11 cellular contexts compared by ENCODE assay signal in the genomic region with DNA sequence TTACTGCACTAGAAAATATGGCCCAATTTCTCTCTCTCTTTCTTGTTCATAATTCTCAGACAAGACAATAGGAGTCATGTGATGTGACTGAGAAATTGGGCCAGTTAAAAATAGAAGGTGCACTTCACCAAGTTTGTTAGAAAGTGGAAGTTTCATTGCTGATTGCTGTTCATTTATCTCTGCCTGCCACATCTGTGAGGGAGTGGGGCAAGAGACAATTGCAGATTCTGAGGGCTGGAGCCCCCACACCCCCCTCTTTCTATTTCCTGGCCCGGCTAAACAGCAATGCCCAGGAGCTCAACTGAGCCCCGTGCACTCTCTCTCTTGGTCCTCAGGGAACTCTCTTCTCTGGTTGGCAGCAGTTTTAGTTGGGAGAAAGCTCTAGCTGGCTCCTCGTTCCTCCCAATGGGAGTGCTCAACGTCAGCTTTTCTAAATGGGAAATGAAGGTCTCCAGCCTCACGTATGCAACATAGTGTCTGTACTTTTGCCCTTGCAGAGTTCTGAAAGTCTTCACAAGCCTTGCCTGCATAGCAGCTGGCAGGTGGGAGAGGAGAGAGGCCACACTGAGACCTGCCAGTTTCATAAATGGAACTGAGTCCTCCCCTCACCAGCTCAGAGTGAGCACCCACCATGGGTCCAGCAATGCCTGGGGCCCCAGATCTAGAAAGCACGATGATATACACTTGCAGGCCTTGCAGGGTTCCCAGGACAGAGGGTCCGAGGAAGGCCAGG.
DNase-seq lines count a peak whose midpoint lies in the region; ATAC-seq, FAIRE-seq and TF ChIP-seq lines count a peak whose summit lies in the region.
"Had no signal": no experiment of that assay in that cellular context is flagged by ENCODE, and none has a peak within 500 bp of the region (broad histone marks: within the 10 kb centered on the region; RNA-seq: fewer than 3 reads in every experiment).

No MANE protein-coding gene starts in this region.

- TF ChIP-seq CTCF in gastrocnemius medialis (IDR thresholded peaks at IDR 0.05 in 4 of 5, conservative IDR thresholded peaks at IDR 0.05 in 1 of 5), result no peak

- FAIRE-seq in small intestine (lab: Jason Lieb, UNC), result no peak

- in situ Hi-C loops in gastrocnemius medialis (cut with MboI; ENCODE audit: low sequenced_read_pairs in 4 of 4), result no loop called here

- intact Hi-C loops in gastrocnemius medialis (cut with DNase I; ENCODE audit: low total_unique reads), result no loop called here

- H3K4me1 ChIP-seq in small intestine (ENCODE audit: control insufficient read depth in 2 of 2, insufficient read depth in 1 of 2, low read depth in 1 of 2, low read length in 1 of 2), result peaks cover 0 to 3% of the 10 kb centered on the region in 2 donors
- no peaks in the 10 kb centered on the region for H3K4me1 ChIP-seq in gastrocnemius medialis

- ATAC-seq in HG02798 (IDR thresholded peaks at IDR 0.05; ENCODE audit: poor library complexity, unreplicated experiment) (peak; percentile 82), gastrocnemius medialis (no peak)
- ATAC-seq: activated naive CD4-positive, alpha-beta T cell treated with anti-CD3 and anti-CD28 coated beads, Interleukin-2, amount 50 U/mL, for 72 hours had no signal

- H3K4me3 ChIP-seq in small intestine (ENCODE audit: low read depth in 1 of 2, low read length in 2 of 2) (no peak overlapping the region), H7 (ENCODE audit: insufficient read depth, low read depth, low read length) (no peak overlapping the region), gastrocnemius medialis (no peak overlapping the region)

- no peak for TF ChIP-seq POLR2A in gastrocnemius medialis (IDR thresholded peaks at IDR 0.05)

- DNase-seq in SIG-M5 treated with dmso at 0.1 percent for 504 hours (lab: John Stamatoyannopoulos, UW; ENCODE audit: unreplicated experiment), result peak; percentile 26
- DNase-seq in SIG-M5 (lab: John Stamatoyannopoulos, UW), result no peak
- peak; percentile 79 for DNase-seq in Kasumi-1 (lab: John Stamatoyannopoulos, UW)
- peak; percentile 7 for DNase-seq in small intestine
- no peak for DNase-seq in midbrain (lab: John Stamatoyannopoulos, UW)
- DNase-seq in H7, result no peak
- no peak for DNase-seq in gastrocnemius medialis
- DNase-seq: erythroblast had no signal

- H3K27me3 ChIP-seq in small intestine (ENCODE audit: control insufficient read depth in 2 of 2, insufficient read depth in 2 of 2, low read length in 2 of 2) (no peaks in the 10 kb centered on the region), H7 (ENCODE audit: control insufficient read depth, insufficient read depth, low read length) (no peaks in the 10 kb centered on the region), gastrocnemius medialis (no peaks in the 10 kb centered on the region)

- H3K36me3 ChIP-seq in small intestine (ENCODE audit: control insufficient read depth in 2 of 2, insufficient read depth in 2 of 2, low read length in 2 of 2), result no peaks in the 10 kb centered on the region
- H3K36me3 ChIP-seq in H7 (replicated peaks; ENCODE audit: control insufficient read depth, insufficient read depth, low read length), result no peaks in the 10 kb centered on the region
- no peaks in the 10 kb centered on the region for H3K36me3 ChIP-seq in gastrocnemius medialis

- H3K9me3 ChIP-seq in small intestine (ENCODE audit: control insufficient read depth, low read depth), result no peaks in the 10 kb centered on the region
- H3K9me3 ChIP-seq in gastrocnemius medialis, result no peaks in the 10 kb centered on the region

- WGBS in small intestine, 3 donors, result 34 to 36% (median 35%) methylated on average over 7 of the region's 7 CpGs

- no peak overlapping the region for H3K27ac ChIP-seq in small intestine (ENCODE audit: low read depth in 1 of 2, low read length in 1 of 2)
- H3K27ac ChIP-seq in gastrocnemius medialis, result no peak overlapping the region
- H3K27ac ChIP-seq: 22Rv1 had no signal

Comparison
In these comparisons a context has a peak if more than half of its experiments do, and no peak if none do; other contexts are left out.
1. DNase-seq: peak in SIG-M5 treated with dmso at 0.1 percent for 504 hours (single experiment), Kasumi-1 (2 of 2) and small intestine (single experiment); none in SIG-M5 (single experiment), midbrain (single experiment), H7 (single experiment) and gastrocnemius medialis (0 of 2).